In the genomic region with DNA sequence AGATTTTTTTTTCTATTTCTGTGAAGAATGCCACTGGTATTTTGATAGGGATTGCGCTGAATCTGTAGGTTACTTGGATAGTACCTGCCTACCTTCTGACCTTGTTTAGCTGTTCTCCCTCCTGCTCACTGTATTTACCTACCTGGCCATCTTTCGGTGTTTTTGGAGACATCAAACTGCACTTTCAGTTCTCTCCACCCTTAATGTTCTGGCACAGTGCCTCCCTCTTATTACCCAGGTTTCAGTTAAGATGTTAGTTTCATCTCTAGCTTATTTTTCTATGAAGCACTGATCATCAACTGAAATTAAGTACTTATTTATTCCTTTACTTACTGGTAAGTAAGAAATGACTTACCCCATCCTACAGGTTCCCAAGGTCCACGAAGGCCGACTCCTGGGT, we compare ENCODE assay signal across 26 cellular contexts.
A peak's percentile ranks its signal among the peaks of the same experiment; 100 is the strongest.
DNase-seq lines count a peak whose midpoint lies in the region; ATAC-seq, FAIRE-seq and TF ChIP-seq lines count a peak whose summit lies in the region.
"Had no signal": no experiment of that assay in that cellular context is flagged by ENCODE, and none has a peak within 500 bp of the region (broad histone marks: within the 10 kb centered on the region; RNA-seq: fewer than 3 reads in every experiment).

No MANE protein-coding gene starts in this region.

- peak; percentile 43 for FAIRE-seq in A549 (lab: Jason Lieb, UNC)
- FAIRE-seq: A204.1, D721Med, GM12878, GM18507 had no signal

- H3K27me3 Mint-ChIP-seq in endodermal cell (ENCODE audit: insufficient read depth), result no peaks in the 10 kb centered on the region
- peaks cover 17% of the 10 kb centered on the region for H3K27me3 Mint-ChIP-seq in activated naive CD4-positive, alpha-beta T cell treated with anti-CD3 and anti-CD28 coated beads, Interleukin-2, amount 10 ng/mL, durations not matched to agents 7 days and 5 days

- H3K27me3 ChIP-seq in KMS-11 (ENCODE audit: insufficient read depth, low read depth), result no peaks in the 10 kb centered on the region
- H3K27me3 ChIP-seq in OCI-LY1 (ENCODE audit: insufficient read depth, low read length), result no peaks in the 10 kb centered on the region
- no peaks in the 10 kb centered on the region for H3K27me3 ChIP-seq in endodermal cell (ENCODE audit: control insufficient read depth, insufficient read depth, low read length, poor library complexity, severe bottlenecking)
- H3K27me3 ChIP-seq: BLaER1 treated with 17β-estradiol and CSF1 and Interleukin-3, amounts not matched to agents 10 nM and 100 nM had no signal

- no peak for TF ChIP-seq CTCF in A549 (IDR thresholded peaks at IDR 0.05)
- TF ChIP-seq CTCF in KMS-11 (conservative IDR thresholded peaks at IDR 0.05; ENCODE audit: low read depth, low read length), result no peak
- no peak for TF ChIP-seq CTCF in OCI-LY1 (IDR thresholded peaks at IDR 0.05; ENCODE audit: low read length)
- no peak for TF ChIP-seq CTCF in endodermal cell (conservative IDR thresholded peaks at IDR 0.05)

- no peak for TF ChIP-seq POLR2A in A549 (IDR thresholded peaks at IDR 0.05; ENCODE audit: low read length)

- H3K4me2 ChIP-seq in A549 (no peak overlapping the region), KMS-11 (peak overlapping the region; percentile 59), OCI-LY1 (ENCODE audit: low read length) (peak overlapping the region; percentile 2; the same call in 1 of the 2 replicates)
- H3K4me2 ChIP-seq: BLaER1 treated with 17β-estradiol and CSF1 and Interleukin-3, amounts not matched to agents 10 nM and 100 nM; GM23338 had no signal

- H3K4me1 ChIP-seq in A549 (no peaks in the 10 kb centered on the region), KMS-11 (ENCODE audit: low read depth, poor library complexity, severe bottlenecking) (peaks cover 60% of the 10 kb centered on the region), OCI-LY1 (ENCODE audit: insufficient read depth, low read length, severe bottlenecking) (peaks cover 61% of the 10 kb centered on the region), endodermal cell (ENCODE audit: control insufficient read depth, insufficient read depth, low read length) (no peaks in the 10 kb centered on the region)
- H3K4me1 ChIP-seq: BE2C had no signal

- no peak for ATAC-seq in A549
- ATAC-seq: GM12878, GM23338, HCT116 had no signal

- 27% methylated on average over 4 of the region's 4 CpGs for WGBS in A549 (ENCODE audit: missing lambda C conversion rate)
- whole genome bisulfite sequencing in endodermal cell (ENCODE audit: insufficient coverage in 1 of 2, insufficient read length in 1 of 2), 2 experiments, result 82 to 100% methylated on average over 1 to 4 of the region's 4 CpGs

- no peak for TF ChIP-seq EP300 in A549 (IDR thresholded peaks at IDR 0.05)

- H3K9ac ChIP-seq in KMS-11 (0 out of 2 replicates have a peak overlapping the region, but pooled peaks have one; percentile 15), OCI-LY1 (ENCODE audit: low read length) (no peak overlapping the region), endodermal cell (ENCODE audit: extremely low read depth, low read length, poor library complexity, severe bottlenecking) (no peak overlapping the region)
- H3K9ac ChIP-seq: BLaER1 treated with 17β-estradiol and CSF1 and Interleukin-3, amounts not matched to agents 10 nM and 100 nM had no signal

- TF ChIP-seq RAD21 in A549 (conservative IDR thresholded peaks at IDR 0.05 in 1 of 2, IDR thresholded peaks at IDR 0.05 in 1 of 2), result no peak

- H2AFZ ChIP-seq in KMS-11 (ENCODE audit: low read depth) (peak overlapping the region; percentile 22; the same call in 1 of the 2 replicates), OCI-LY1 (ENCODE audit: low read length) (no peak overlapping the region)
- H2AFZ ChIP-seq: GM23338 had no signal

- H3K36me3 ChIP-seq in KMS-11 (ENCODE audit: insufficient read depth), result no peaks in the 10 kb centered on the region
- H3K36me3 ChIP-seq in OCI-LY1 (ENCODE audit: insufficient read depth, low read length), result no peaks in the 10 kb centered on the region
- no peaks in the 10 kb centered on the region for H3K36me3 ChIP-seq in endodermal cell (ENCODE audit: control insufficient read depth, insufficient read depth, low read length)
- H3K36me3 ChIP-seq: BE2C; BLaER1 treated with 17β-estradiol and CSF1 and Interleukin-3, amounts not matched to agents 10 nM and 100 nM had no signal

- no peak overlapping the region for H3K4me3 ChIP-seq in A549
- no peak overlapping the region for H3K4me3 ChIP-seq in KMS-11 (IDR thresholded peaks at IDR 0.05; ENCODE audit: insufficient read depth, low read depth, low read length)
- no peak overlapping the region for H3K4me3 ChIP-seq in OCI-LY1 (ENCODE audit: low read depth, low read length, poor library complexity, severe bottlenecking)
- no peak overlapping the region for H3K4me3 ChIP-seq in endodermal cell (ENCODE audit: low read length)
- H3K4me3 ChIP-seq: BLaER1 treated with 17β-estradiol and CSF1 and Interleukin-3, amounts not matched to agents 10 nM and 100 nM; GM12878; GM23338 had no signal

- H3K9me3 Mint-ChIP-seq in endodermal cell, result no peaks in the 10 kb centered on the region
- H3K9me3 Mint-ChIP-seq in activated naive CD4-positive, alpha-beta T cell treated with anti-CD3 and anti-CD28 coated beads, Interleukin-2, amount 10 ng/mL, durations not matched to agents 7 days and 5 days, result no peaks in the 10 kb centered on the region
- H3K9me3 Mint-ChIP-seq: CD14-positive monocyte; CD4-positive, alpha-beta T cell; CD8-positive, alpha-beta memory T cell; GM23338; H9; HFFc6 had no signal

- H3K4me3 Mint-ChIP-seq in endodermal cell, result no peak overlapping the region
- no peak overlapping the region for H3K4me3 Mint-ChIP-seq in activated naive CD4-positive, alpha-beta T cell treated with anti-CD3 and anti-CD28 coated beads, Interleukin-2, amount 10 ng/mL, durations not matched to agents 7 days and 5 days
- H3K4me3 Mint-ChIP-seq: CD14-positive monocyte; CD4-positive, alpha-beta T cell; CD8-positive, alpha-beta memory T cell; GM23338; H9; HFFc6 had no signal

- POLR2A ChIA-PET in A549 (lab: Yijun Ruan, JAX), result no interaction called here

- peaks cover 9% of the 10 kb centered on the region for H3K4me1 Mint-ChIP-seq in endodermal cell
- H3K4me1 Mint-ChIP-seq in activated naive CD4-positive, alpha-beta T cell treated with anti-CD3 and anti-CD28 coated beads, Interleukin-2, amount 10 ng/mL, durations not matched to agents 7 days and 5 days, result no peaks in the 10 kb centered on the region
- H3K4me1 Mint-ChIP-seq: CD14-positive monocyte had no signal

- H3K27ac Mint-ChIP-seq in endodermal cell, result no peak overlapping the region
- no peak overlapping the region for H3K27ac Mint-ChIP-seq in activated naive CD4-positive, alpha-beta T cell treated with anti-CD3 and anti-CD28 coated beads, Interleukin-2, amount 10 ng/mL, durations not matched to agents 7 days and 5 days
- H3K27ac Mint-ChIP-seq: CD4-positive, alpha-beta T cell; GM23338; H9; HFFc6 had no signal

- H3K9me2 ChIP-seq in OCI-LY1 (ENCODE audit: low read depth, low read length), result no peaks in the 10 kb centered on the region

- no peaks in the 10 kb centered on the region for H3K36me3 Mint-ChIP-seq in endodermal cell (ENCODE audit: low read depth)
- H3K36me3 Mint-ChIP-seq in activated naive CD4-positive, alpha-beta T cell treated with anti-CD3 and anti-CD28 coated beads, Interleukin-2, amount 10 ng/mL, durations not matched to agents 7 days and 5 days, result no peaks in the 10 kb centered on the region
- H3K36me3 Mint-ChIP-seq: CD14-positive monocyte had no signal

- H3K27ac ChIP-seq in A549 (no peak overlapping the region), KMS-11 (peak overlapping the region; percentile 32), OCI-LY1 (ENCODE audit: low read depth, low read length, poor library complexity, severe bottlenecking) (peak overlapping the region; percentile 85), endodermal cell (ENCODE audit: low read depth, low read length) (no peak overlapping the region)
- H3K27ac ChIP-seq: 22Rv1; BLaER1 treated with 17β-estradiol and CSF1 and Interleukin-3, amounts not matched to agents 10 nM and 100 nM had no signal

- H3K79me2 ChIP-seq in KMS-11 (ENCODE audit: insufficient read depth, low read depth), result no peaks in the 10 kb centered on the region
- no peaks in the 10 kb centered on the region for H3K79me2 ChIP-seq in OCI-LY1 (ENCODE audit: insufficient read depth, low read length)

- H3K9me3 ChIP-seq in A549, result no peaks in the 10 kb centered on the region
- no peaks in the 10 kb centered on the region for H3K9me3 ChIP-seq in OCI-LY1 (ENCODE audit: low read length)
- H3K9me3 ChIP-seq in endodermal cell (ENCODE audit: control insufficient read depth, low read length), result no peaks in the 10 kb centered on the region
- H3K9me3 ChIP-seq: BE2C; BLaER1 treated with 17β-estradiol and CSF1 and Interleukin-3, amounts not matched to agents 10 nM and 100 nM had no signal

- CTCF ChIA-PET in A549 (lab: Yijun Ruan, JAX), result interaction anchor here (0.7 to 1.2 kb wide), 2 partner anchors 11 to 881 kb away, joined by 3 to 7 read pairs; no protein-coding TSS in a partner anchor
- CTCF ChIA-PET in activated naive CD4-positive, alpha-beta T cell treated with anti-CD3 and anti-CD28 coated beads, Interleukin-2, amount 10 ng/mL, durations not matched to agents 7 days and 5 days (lab: Charles Lee), result interaction anchor here (0.6 kb wide), 1 partner anchor 26 kb away, joined by 3 read pairs; no protein-coding TSS in a partner anchor

- no peak for DNase-seq in A549 (ENCODE audit: low read depth in 1 of 2, low spot score in 1 of 2)
- peak; percentile 2 for DNase-seq in endodermal cell
- no peak for DNase-seq in NCI-H526 treated with DMSO at 0.1 percent for 48 hours (lab: John Stamatoyannopoulos, UW)
- DNase-seq in activated naive CD4-positive, alpha-beta T cell treated with anti-CD3 and anti-CD28 coated beads, Interleukin-2, amount 10 ng/mL, durations not matched to agents 7 days and 5 days, result no peak
- no peak for DNase-seq in activated CD4-positive, alpha-beta T cell treated with anti-CD3 and anti-CD28 coated beads, Interleukin-2, amount 50 U/mL, for 48 hours
- DNase-seq: ACHN; AML-193; BE2C; CD4-positive, alpha-beta T cell; CD8-positive, alpha-beta memory T cell; DMS53; DMS79 treated with DMSO at 0.1 percent for 48 hours; GF-D8; H9; HFFc6 had no signal

- no peaks in the 10 kb centered on the region for H3F3A ChIP-seq in OCI-LY1 (ENCODE audit: insufficient read depth, low read length)

- H4K20me1 ChIP-seq in KMS-11 (ENCODE audit: insufficient read depth) (no peaks in the 10 kb centered on the region), OCI-LY1 (ENCODE audit: insufficient read depth, low read length) (no peaks in the 10 kb centered on the region)
- H4K20me1 ChIP-seq: BLaER1 treated with 17β-estradiol and CSF1 and Interleukin-3, amounts not matched to agents 10 nM and 100 nM had no signal

TF ChIP-seq in A549, 52 proteins besides CTCF, POLR2A, EP300 and RAD21 (continues in another document):
- no peak for TF ChIP-seq NPAS2 (CRISPR knock-in tag; IDR thresholded peaks at IDR 0.05; ENCODE audit: borderline replicate concordance)
- TF ChIP-seq JUN (IDR thresholded peaks at IDR 0.05), result no peak
- TF ChIP-seq RNF2 (IDR thresholded peaks at IDR 0.05; ENCODE audit: borderline replicate concordance, low read depth), result no peak
- TF ChIP-seq, protein P1, sequence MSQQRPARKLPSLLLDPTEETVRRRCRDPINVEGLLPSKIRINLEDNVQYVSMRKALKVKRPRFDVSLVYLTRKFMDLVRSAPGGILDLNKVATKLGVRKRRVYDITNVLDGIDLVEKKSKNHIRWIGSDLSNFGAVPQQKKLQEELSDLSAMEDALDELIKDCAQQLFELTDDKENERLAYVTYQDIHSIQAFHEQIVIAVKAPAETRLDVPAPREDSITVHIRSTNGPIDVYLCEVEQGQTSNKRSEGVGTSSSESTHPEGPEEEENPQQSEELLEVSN (IDR thresholded peaks at IDR 0.05; ENCODE audit: borderline replicate concordance, low read depth), result no peak

Comparison
In these comparisons a context has a peak if more than half of its experiments do, and no peak if none do; other contexts are left out.
1. H3K27ac ChIP-seq: peak in KMS-11 (single experiment) and OCI-LY1 (single experiment); none in A549 (0 of 2) and endodermal cell (single experiment).